In genomic region chr11:43984519-43985385, GRCh38 we compare ENCODE assay signal across 3 cellular contexts.
TF ChIP-seq lines count a peak whose summit lies in the region.

No MANE protein-coding gene starts in this region.

TF ChIP-seq in SK-N-SH, 30 proteins besides CTCF, POLR2A, EP300 and RAD21:
- TF ChIP-seq GATA2 (CRISPR knock-in tag; IDR thresholded peaks at IDR 0.05) (0 out of 2 replicates have a peak, but pooled peaks have one; percentile 1), NFIC (IDR thresholded peaks at IDR 0.05; ENCODE audit: borderline replicate concordance) (no peak)

TF ChIP-seq in SK-N-SH treated with all-trans-retinoic acid at 6 μM for 48 hours, 23 proteins besides CTCF, POLR2A, EP300 and RAD21:
- TF ChIP-seq TCF4 (CRISPR knock-in tag; IDR thresholded peaks at IDR 0.05; ENCODE audit: borderline replicate concordance), result no peak
- no peak for TF ChIP-seq ZNF70 (CRISPR knock-in tag; IDR thresholded peaks at IDR 0.05)
- TF ChIP-seq ISL1 (CRISPR knock-in tag; IDR thresholded peaks at IDR 0.05), result no peak
- TF ChIP-seq RARB (CRISPR knock-in tag; IDR thresholded peaks at IDR 0.05), result no peak
- no peak for TF ChIP-seq GLIS3 (CRISPR knock-in tag; IDR thresholded peaks at IDR 0.05)
- TF ChIP-seq ZNF8 (CRISPR knock-in tag; IDR thresholded peaks at IDR 0.05), result no peak
- TF ChIP-seq CREB5 (CRISPR knock-in tag; IDR thresholded peaks at IDR 0.05; ENCODE audit: low read depth), result no peak
- TF ChIP-seq CSRNP3 (CRISPR knock-in tag; IDR thresholded peaks at IDR 0.05), result no peak
- TF ChIP-seq ZFP3 (CRISPR knock-in tag; IDR thresholded peaks at IDR 0.05), result no peak
- TF ChIP-seq TOX (CRISPR knock-in tag; IDR thresholded peaks at IDR 0.05; ENCODE audit: borderline replicate concordance), result no peak
- no peak for TF ChIP-seq OSR1 (CRISPR knock-in tag; IDR thresholded peaks at IDR 0.05)
- no peak for TF ChIP-seq ZNF565 (CRISPR knock-in tag; conservative IDR thresholded peaks at IDR 0.05; ENCODE audit: low read depth)
- TF ChIP-seq POU6F1 (CRISPR knock-in tag; IDR thresholded peaks at IDR 0.05; ENCODE audit: borderline replicate concordance, low read depth), result no peak
- TF ChIP-seq SNAI2 (CRISPR knock-in tag; IDR thresholded peaks at IDR 0.05), result no peak
- TF ChIP-seq ARNTL (CRISPR knock-in tag; IDR thresholded peaks at IDR 0.05; ENCODE audit: borderline replicate concordance, low read depth), result no peak

TF ChIP-seq in K562, 482 proteins besides CTCF, POLR2A, EP300 and RAD21:
- TF ChIP-seq ZBTB26 (CRISPR knock-in tag; IDR thresholded peaks at IDR 0.05), result no peak
